Comparison of ENCODE assay signal across 1 cellular context in the genomic region with DNA sequence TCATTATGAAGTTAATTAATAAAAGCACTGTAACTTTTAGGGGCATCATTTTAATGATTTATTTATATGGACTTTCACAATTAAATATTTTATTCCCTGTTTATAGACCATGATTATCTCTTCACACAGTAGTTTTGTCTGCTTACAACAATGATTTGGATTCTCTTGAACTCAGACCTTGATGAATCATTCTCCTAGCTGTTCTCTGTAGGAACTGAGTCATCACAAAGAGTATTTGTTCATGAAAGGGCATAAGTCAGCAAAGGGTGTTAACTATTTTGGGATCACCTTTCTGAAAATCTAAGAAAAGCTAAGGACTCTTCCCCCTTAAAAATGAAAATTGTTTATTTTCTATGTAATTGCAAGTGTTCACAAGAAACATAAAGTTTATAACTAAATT.
TF ChIP-seq lines count a peak whose summit lies in the region.

No MANE protein-coding gene starts in this region.

TF ChIP-seq in HCT116, 20 proteins besides CTCF, POLR2A, EP300 and RAD21 (continued from another document):
- TF ChIP-seq SIN3A (IDR thresholded peaks at IDR 0.05; ENCODE audit: low read depth) (no peak; the same call in 1 of the 2 replicates), JUND (IDR thresholded peaks at IDR 0.05) (peak; percentile 91), YY1 (IDR thresholded peaks at IDR 0.05; ENCODE audit: extremely low read depth, insufficient replicate concordance, low read depth, low read length) (no peak), EZH2phosphoT487 (IDR thresholded peaks at IDR 0.05; ENCODE audit: borderline replicate concordance) (no peak), EGR1 (IDR thresholded peaks at IDR 0.05; ENCODE audit: low read depth) (no peak), SRF (IDR thresholded peaks at IDR 0.05; ENCODE audit: low read depth) (0 out of 2 replicates have a peak, but pooled peaks have one; percentile 35), SP1 (IDR thresholded peaks at IDR 0.05; ENCODE audit: low read depth) (peak; percentile 67), CBX3 (IDR thresholded peaks at IDR 0.05; ENCODE audit: low read depth) (peak; percentile 77; the same call in 1 of the 2 replicates), TCF7L2 (IDR thresholded peaks at IDR 0.05; ENCODE audit: borderline replicate concordance, extremely low read depth, insufficient read depth, insufficient read length) (no peak)
